24 cellular contexts compared by ENCODE assay signal in the genomic region with DNA sequence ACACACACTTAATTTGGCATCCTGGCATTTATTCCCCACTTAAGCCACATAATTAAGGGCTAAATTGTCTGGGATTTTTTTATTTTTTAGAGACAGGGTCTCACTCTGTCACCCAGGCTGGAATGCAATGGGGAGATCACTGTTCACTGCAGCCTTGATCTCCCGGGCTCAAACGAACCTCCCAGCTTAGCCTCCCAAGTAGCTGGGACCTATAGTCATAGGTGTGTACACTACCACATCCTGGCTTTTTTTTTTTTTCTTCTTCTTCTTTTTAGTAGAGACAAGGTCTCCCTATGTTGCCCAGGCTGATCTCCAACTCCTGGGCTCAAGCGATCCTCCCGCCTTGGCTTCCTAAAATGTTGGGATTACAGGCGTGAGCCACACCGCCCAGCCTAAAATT. TPM values are rescaled to one million over a fixed set of nuclear protein-coding genes. Genes with fewer than 3 reads are reported as not detected.
DNase-seq lines count a peak whose midpoint lies in the region; ATAC-seq and TF ChIP-seq lines count a peak whose summit lies in the region.
"Had no signal": no experiment of that assay in that cellular context is flagged by ENCODE, and none has a peak within 500 bp of the region (broad histone marks: within the 10 kb centered on the region; RNA-seq: fewer than 3 reads in every experiment).

No MANE protein-coding gene starts in this region.

- H3K23ac ChIP-seq in trophoblast cell (ENCODE audit: low read length): no peak overlapping the region

- peak overlapping the region; percentile 27 for H3K27ac Mint-ChIP-seq in activated naive CD4-positive, alpha-beta T cell treated with anti-CD3 and anti-CD28 coated beads, Interleukin-2, amount 50 U/mL, for 24 hours
- peak overlapping the region; percentile 18 for H3K27ac Mint-ChIP-seq in CD8-positive, alpha-beta T cell
- peak overlapping the region; percentile 55 for H3K27ac Mint-ChIP-seq in central memory CD8-positive, alpha-beta T cell (ENCODE audit: low read depth)
- H3K27ac Mint-ChIP-seq: B cell; CD4-positive, alpha-beta T cell had no signal

- H3K27me3 Mint-ChIP-seq in activated naive CD4-positive, alpha-beta T cell treated with anti-CD3 and anti-CD28 coated beads, Interleukin-2, amount 50 U/mL, for 24 hours: no peaks in the 10 kb centered on the region
- no peaks in the 10 kb centered on the region for H3K27me3 Mint-ChIP-seq in CD8-positive, alpha-beta T cell (ENCODE audit: low read depth)
- H3K27me3 Mint-ChIP-seq in central memory CD8-positive, alpha-beta T cell: no peaks in the 10 kb centered on the region
- H3K27me3 Mint-ChIP-seq: B cell; CD4-positive, alpha-beta T cell; CD8-positive, alpha-beta memory T cell had no signal

- DNase-seq in activated naive CD4-positive, alpha-beta T cell (lab: John Stamatoyannopoulos, UW): no peak
- DNase-seq in CD8-positive, alpha-beta T cell: no peak
- DNase-seq in central memory CD8-positive, alpha-beta T cell (ENCODE audit: low spot score in 2 of 2): no peak
- DNase-seq in trophoblast cell (no peak), NCI-H128 (lab: John Stamatoyannopoulos, UW; ENCODE audit: unreplicated experiment) (no peak), erythroblast (lab: John Stamatoyannopoulos, UW) (no peak)
- DNase-seq: AML-193; CD4-positive, alpha-beta T cell; CD8-positive, alpha-beta memory T cell; COR-L47; DMS 273 treated with DMSO at 0.1 percent for 48 hours; DMS153; DMS53; DMS79; DND-41; EL; GDM1 had no signal

- TF ChIP-seq CTCF in CD8-positive, alpha-beta T cell (IDR thresholded peaks at IDR 0.05): no peak

- H3K4me1 Mint-ChIP-seq in activated naive CD4-positive, alpha-beta T cell treated with anti-CD3 and anti-CD28 coated beads, Interleukin-2, amount 50 U/mL, for 24 hours: peaks cover 57% of the 10 kb centered on the region
- peaks cover 44% of the 10 kb centered on the region for H3K4me1 Mint-ChIP-seq in CD8-positive, alpha-beta T cell (ENCODE audit: low read depth)
- peaks cover 47% of the 10 kb centered on the region for H3K4me1 Mint-ChIP-seq in central memory CD8-positive, alpha-beta T cell

- no peak overlapping the region for H4K12ac ChIP-seq in trophoblast cell (ENCODE audit: low read depth, low read length)

- no peak for TF ChIP-seq POLR2A in erythroblast (IDR thresholded peaks at IDR 0.05; ENCODE audit: low read length)

- H2BK120ac ChIP-seq in trophoblast cell (ENCODE audit: insufficient read depth, low read length, poor library complexity): no peak overlapping the region

- H3K27ac ChIP-seq in CD8-positive, alpha-beta T cell (ENCODE audit: low read depth, low read length): no peak overlapping the region
- H3K27ac ChIP-seq in trophoblast cell (ENCODE audit: low read depth, low read length): no peak overlapping the region
- H3K27ac ChIP-seq: 22Rv1; A549; BLaER1 treated with 17β-estradiol and CSF1 and Interleukin-3, amounts not matched to agents 10 nM and 100 nM; C4-2B had no signal

- H3K18ac ChIP-seq in trophoblast cell (ENCODE audit: low read length): no peak overlapping the region

- no peak overlapping the region for H2AK5ac ChIP-seq in trophoblast cell (ENCODE audit: low read length)

- WGBS in trophoblast cell (ENCODE audit: extremely low coverage, insufficient coverage, insufficient read length): no CpG with 5 or more reads among the region's 6 CpGs

- H3K9ac ChIP-seq in trophoblast cell (ENCODE audit: low read length): no peak overlapping the region
- H3K9ac ChIP-seq: BLaER1 treated with 17β-estradiol and CSF1 and Interleukin-3, amounts not matched to agents 10 nM and 100 nM had no signal

- no peaks in the 10 kb centered on the region for H3K79me1 ChIP-seq in trophoblast cell (ENCODE audit: low read length)

- H3K4ac ChIP-seq in trophoblast cell (ENCODE audit: low read depth, low read length): peak overlapping the region; percentile 36

- POLR2A ChIA-PET in CD8-positive, alpha-beta T cell (lab: Charles Lee): no interaction called here

- H3K27me3 ChIP-seq in CD8-positive, alpha-beta T cell (ENCODE audit: insufficient read depth, low read length): no peaks in the 10 kb centered on the region
- H3K27me3 ChIP-seq in trophoblast cell (ENCODE audit: insufficient read depth, low read length): no peaks in the 10 kb centered on the region
- H3K27me3 ChIP-seq: BLaER1 treated with 17β-estradiol and CSF1 and Interleukin-3, amounts not matched to agents 10 nM and 100 nM had no signal

- H2BK12ac ChIP-seq in trophoblast cell (ENCODE audit: low read length): no peak overlapping the region

- no peaks in the 10 kb centered on the region for H3K4me1 ChIP-seq in CD8-positive, alpha-beta T cell (ENCODE audit: insufficient read depth, low read length)
- H3K4me1 ChIP-seq in trophoblast cell (ENCODE audit: control insufficient read depth in 1 of 2, insufficient read depth in 2 of 2, low read length in 2 of 2): no peaks in the 10 kb centered on the region

- H3K36me3 Mint-ChIP-seq in activated naive CD4-positive, alpha-beta T cell treated with anti-CD3 and anti-CD28 coated beads, Interleukin-2, amount 50 U/mL, for 24 hours: peaks cover 9% of the 10 kb centered on the region
- peaks cover 21% of the 10 kb centered on the region for H3K36me3 Mint-ChIP-seq in CD8-positive, alpha-beta T cell
- H3K36me3 Mint-ChIP-seq in central memory CD8-positive, alpha-beta T cell (ENCODE audit: insufficient read depth): peaks cover 8% of the 10 kb centered on the region

- H3K36me3 ChIP-seq in CD8-positive, alpha-beta T cell (ENCODE audit: insufficient read depth, low read length): no peaks in the 10 kb centered on the region
- H3K36me3 ChIP-seq in trophoblast cell (ENCODE audit: control insufficient read depth in 1 of 2, insufficient read depth in 2 of 2, low read length in 2 of 2): no peaks in the 10 kb centered on the region

- H3K4me2 ChIP-seq in trophoblast cell (ENCODE audit: low read length): no peak overlapping the region
- H3K4me2 ChIP-seq: A549; BLaER1 treated with 17β-estradiol and CSF1 and Interleukin-3, amounts not matched to agents 10 nM and 100 nM had no signal

- CTCF ChIA-PET in CD8-positive, alpha-beta T cell (lab: Charles Lee): interaction anchor here (0.9 kb wide), 1 partner anchor 12 kb away, joined by 3 read pairs; no protein-coding TSS in a partner anchor

- intact Hi-C loops in CD8-positive, alpha-beta T cell (cut with DNase I, micrococcal nuclease): no loop called here

- no peak overlapping the region for H4K8ac ChIP-seq in trophoblast cell (ENCODE audit: low read depth, low read length)

- no peak overlapping the region for H2AFZ ChIP-seq in trophoblast cell (ENCODE audit: insufficient read depth, low read length, poor library complexity)

- no peak for ATAC-seq in CD8-positive, alpha-beta T cell
- ATAC-seq in central memory CD8-positive, alpha-beta T cell (replicated peaks; ENCODE audit: extremely low read depth, poor library complexity, severe bottlenecking): no peak
- ATAC-seq: A549, GM12878 had no signal

- no peaks in the 10 kb centered on the region for H3K9me3 Mint-ChIP-seq in activated naive CD4-positive, alpha-beta T cell treated with anti-CD3 and anti-CD28 coated beads, Interleukin-2, amount 50 U/mL, for 24 hours
- no peaks in the 10 kb centered on the region for H3K9me3 Mint-ChIP-seq in CD8-positive, alpha-beta T cell
- H3K9me3 Mint-ChIP-seq in central memory CD8-positive, alpha-beta T cell: no peaks in the 10 kb centered on the region
- H3K9me3 Mint-ChIP-seq: CD4-positive, alpha-beta T cell; CD8-positive, alpha-beta memory T cell had no signal

- H2BK5ac ChIP-seq in trophoblast cell (ENCODE audit: low read depth, low read length, poor library complexity): no peak overlapping the region

- no peak overlapping the region for H3K4me3 Mint-ChIP-seq in activated naive CD4-positive, alpha-beta T cell treated with anti-CD3 and anti-CD28 coated beads, Interleukin-2, amount 50 U/mL, for 24 hours
- no peak overlapping the region for H3K4me3 Mint-ChIP-seq in CD8-positive, alpha-beta T cell
- H3K4me3 Mint-ChIP-seq in central memory CD8-positive, alpha-beta T cell: no peak overlapping the region
- H3K4me3 Mint-ChIP-seq: B cell; CD4-positive, alpha-beta T cell; CD8-positive, alpha-beta memory T cell had no signal

- H3K4me3 ChIP-seq in CD8-positive, alpha-beta T cell (ENCODE audit: low read depth, low read length): no peak overlapping the region
- H3K4me3 ChIP-seq in trophoblast cell (ENCODE audit: low read depth, low read length): no peak overlapping the region
- H3K4me3 ChIP-seq: A549; BLaER1 treated with 17β-estradiol and CSF1 and Interleukin-3, amounts not matched to agents 10 nM and 100 nM; GM12878 had no signal

- H3K79me2 ChIP-seq in trophoblast cell (ENCODE audit: control insufficient read depth, insufficient read depth, low read length, poor library complexity): peaks cover 7% of the 10 kb centered on the region

- H3K9me3 ChIP-seq in CD8-positive, alpha-beta T cell (ENCODE audit: low read length): no peaks in the 10 kb centered on the region
- no peaks in the 10 kb centered on the region for H3K9me3 ChIP-seq in trophoblast cell (ENCODE audit: insufficient read depth, low read depth, low read length)
- H3K9me3 ChIP-seq: A549 had no signal

- H3K14ac ChIP-seq in trophoblast cell (ENCODE audit: low read length): no peak overlapping the region

- no peak overlapping the region for H4K91ac ChIP-seq in trophoblast cell (ENCODE audit: low read depth, low read length)

RNA-seq across cellular contexts. Expression of a gene that starts 24.2 kb away (rescaled TPM):
- total RNA-seq in CD8-positive, alpha-beta T cell: 10 to 100 TPM; 32.6 to 36.5 TPM
- 18.2 and 20.1 TPM in 2 replicates for polyA plus RNA-seq in trophoblast cell (2013)
